ENCODE assay signal across 1 cellular context in genomic region chr19:4536798-4537197, GRCh38.
TF ChIP-seq lines count a peak whose summit lies in the region.

No MANE protein-coding gene starts in this region.

TF ChIP-seq in SK-N-SH treated with all-trans-retinoic acid at 6 μM for 48 hours, 23 proteins besides CTCF, POLR2A, EP300 and RAD21 (continued from another document):
- TF ChIP-seq POU6F1 (CRISPR knock-in tag; IDR thresholded peaks at IDR 0.05; ENCODE audit: borderline replicate concordance, low read depth), result no peak
- no peak for TF ChIP-seq ZC3H10 (CRISPR knock-in tag; IDR thresholded peaks at IDR 0.05)
